In the genomic region with DNA sequence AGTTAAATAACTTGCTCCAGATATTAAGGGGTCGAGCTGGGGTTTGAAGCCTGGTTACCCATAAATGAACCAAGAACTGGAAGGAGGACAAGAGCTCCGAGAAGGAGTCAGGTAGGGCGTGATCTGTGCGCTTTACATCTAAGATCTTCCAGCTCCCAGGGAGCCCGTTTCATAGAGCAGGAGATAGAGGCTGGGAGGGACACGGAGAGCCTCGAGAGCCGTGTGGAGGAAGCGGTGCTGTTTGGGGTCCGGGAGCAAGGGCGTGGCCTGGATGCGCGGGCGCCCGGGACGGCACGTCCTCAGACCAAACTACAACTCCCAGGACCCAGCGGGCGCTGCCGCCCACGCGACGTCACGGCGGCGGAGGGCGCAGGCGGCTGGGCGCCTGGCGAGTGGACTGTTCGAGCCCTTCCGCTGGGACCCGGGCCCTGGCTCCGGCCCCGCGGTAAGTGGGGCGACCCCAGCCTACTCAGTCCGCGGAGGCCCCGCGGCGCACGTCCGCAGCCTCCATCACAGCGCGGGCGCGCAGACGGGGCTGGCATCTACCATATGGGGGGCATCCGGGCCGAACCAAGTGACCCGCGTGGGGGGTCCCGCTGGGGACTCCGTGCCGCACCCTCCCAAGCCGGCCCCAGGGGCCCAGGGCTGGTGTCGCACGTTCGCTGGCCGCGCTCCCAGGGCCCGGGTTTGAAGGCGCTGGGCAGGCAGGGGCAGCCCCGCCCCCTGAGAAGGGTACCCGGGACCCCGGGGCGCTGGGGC, we compare ENCODE assay signal across 1 cellular context.
A peak's percentile ranks its signal among the peaks of the same experiment; 100 is the strongest.
TF ChIP-seq lines count a peak whose summit lies in the region.

A gene (plus strand): TSS at position 352 of the 759 bp plus-strand sequence. CDS start 838 bp downstream, outside the sequence.

TF ChIP-seq in K562, 482 proteins besides CTCF, POLR2A, EP300 and RAD21 (continued from another document and continues in another):
- TF ChIP-seq, protein P1, sequence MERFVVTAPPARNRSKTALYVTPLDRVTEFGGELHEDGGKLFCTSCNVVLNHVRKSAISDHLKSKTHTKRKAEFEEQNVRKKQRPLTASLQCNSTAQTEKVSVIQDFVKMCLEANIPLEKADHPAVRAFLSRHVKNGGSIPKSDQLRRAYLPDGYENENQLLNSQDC (CRISPR knock-in tag; IDR thresholded peaks at IDR 0.05) = no peak
- TF ChIP-seq OTX1 (CRISPR knock-in tag; IDR thresholded peaks at IDR 0.05) (no peak), CCAR2 (IDR thresholded peaks at IDR 0.05; ENCODE audit: low read depth, low read length) (no peak), ZNF57 (CRISPR knock-in tag; IDR thresholded peaks at IDR 0.05) (no peak), CAMTA2 (CRISPR knock-in tag; conservative IDR thresholded peaks at IDR 0.05) (0 out of 2 replicates have a peak, but pooled peaks have one; percentile 30), BDP1 (IDR thresholded peaks at IDR 0.05; ENCODE audit: insufficient read depth, insufficient read length) (no peak), NFXL1 (CRISPR knock-in tag; IDR thresholded peaks at IDR 0.05) (no peak), ZNF140 (CRISPR knock-in tag; IDR thresholded peaks at IDR 0.05) (no peak), MBD2 (IDR thresholded peaks at IDR 0.05; ENCODE audit: borderline replicate concordance, low read depth) (peak; percentile 51; the same call in 1 of the 2 replicates), ZNF143 (CRISPR knock-in tag; IDR thresholded peaks at IDR 0.05) (peak; percentile 92), GTF2E2 (tag; IDR thresholded peaks at IDR 0.05) (no peak), SMC3 (conservative IDR thresholded peaks at IDR 0.05; ENCODE audit: insufficient read depth, low read depth, low read length) (no peak), ZNF586 (CRISPR knock-in tag; conservative IDR thresholded peaks at IDR 0.05) (no peak), SIN3A (IDR thresholded peaks at IDR 0.05; ENCODE audit: borderline replicate concordance in 2 of 2, control insufficient read depth in 1 of 2, low read depth in 2 of 2, low read length in 2 of 2) (peak; percentile 47 to 48; a peak in 1 of 4 replicates), TGIF2 (CRISPR knock-in tag; IDR thresholded peaks at IDR 0.05) (0 out of 2 replicates have a peak, but pooled peaks have one; percentile 29), ZBED1 (IDR thresholded peaks at IDR 0.05) (no peak), ZFP1 (CRISPR knock-in tag; IDR thresholded peaks at IDR 0.05) (no peak), KLF13 (tag; IDR thresholded peaks at IDR 0.05; ENCODE audit: borderline replicate concordance, low read depth) (0 out of 2 replicates have a peak, but pooled peaks have one; percentile 34), SP1 (CRISPR knock-in tag; IDR thresholded peaks at IDR 0.05) (peak; percentile 86), CBX3 (IDR thresholded peaks at IDR 0.05; ENCODE audit: borderline replicate concordance in 1 of 2, low read length in 2 of 2) (no peak), ZNF121 (CRISPR knock-in tag; conservative IDR thresholded peaks at IDR 0.05) (no peak), ZNF77 (CRISPR knock-in tag; IDR thresholded peaks at IDR 0.05) (no peak), MECOM (CRISPR knock-in tag; IDR thresholded peaks at IDR 0.05) (no peak), FOXJ2 (tag; IDR thresholded peaks at IDR 0.05) (no peak), SIX5 (IDR thresholded peaks at IDR 0.05; ENCODE audit: borderline replicate concordance in 1 of 2, insufficient read depth in 1 of 2, low read depth in 1 of 2, low read length in 2 of 2) (peak; percentile 81 to 85), STAT5B (CRISPR knock-in tag; IDR thresholded peaks at IDR 0.05) (no peak)
- TF ChIP-seq, protein P2, sequence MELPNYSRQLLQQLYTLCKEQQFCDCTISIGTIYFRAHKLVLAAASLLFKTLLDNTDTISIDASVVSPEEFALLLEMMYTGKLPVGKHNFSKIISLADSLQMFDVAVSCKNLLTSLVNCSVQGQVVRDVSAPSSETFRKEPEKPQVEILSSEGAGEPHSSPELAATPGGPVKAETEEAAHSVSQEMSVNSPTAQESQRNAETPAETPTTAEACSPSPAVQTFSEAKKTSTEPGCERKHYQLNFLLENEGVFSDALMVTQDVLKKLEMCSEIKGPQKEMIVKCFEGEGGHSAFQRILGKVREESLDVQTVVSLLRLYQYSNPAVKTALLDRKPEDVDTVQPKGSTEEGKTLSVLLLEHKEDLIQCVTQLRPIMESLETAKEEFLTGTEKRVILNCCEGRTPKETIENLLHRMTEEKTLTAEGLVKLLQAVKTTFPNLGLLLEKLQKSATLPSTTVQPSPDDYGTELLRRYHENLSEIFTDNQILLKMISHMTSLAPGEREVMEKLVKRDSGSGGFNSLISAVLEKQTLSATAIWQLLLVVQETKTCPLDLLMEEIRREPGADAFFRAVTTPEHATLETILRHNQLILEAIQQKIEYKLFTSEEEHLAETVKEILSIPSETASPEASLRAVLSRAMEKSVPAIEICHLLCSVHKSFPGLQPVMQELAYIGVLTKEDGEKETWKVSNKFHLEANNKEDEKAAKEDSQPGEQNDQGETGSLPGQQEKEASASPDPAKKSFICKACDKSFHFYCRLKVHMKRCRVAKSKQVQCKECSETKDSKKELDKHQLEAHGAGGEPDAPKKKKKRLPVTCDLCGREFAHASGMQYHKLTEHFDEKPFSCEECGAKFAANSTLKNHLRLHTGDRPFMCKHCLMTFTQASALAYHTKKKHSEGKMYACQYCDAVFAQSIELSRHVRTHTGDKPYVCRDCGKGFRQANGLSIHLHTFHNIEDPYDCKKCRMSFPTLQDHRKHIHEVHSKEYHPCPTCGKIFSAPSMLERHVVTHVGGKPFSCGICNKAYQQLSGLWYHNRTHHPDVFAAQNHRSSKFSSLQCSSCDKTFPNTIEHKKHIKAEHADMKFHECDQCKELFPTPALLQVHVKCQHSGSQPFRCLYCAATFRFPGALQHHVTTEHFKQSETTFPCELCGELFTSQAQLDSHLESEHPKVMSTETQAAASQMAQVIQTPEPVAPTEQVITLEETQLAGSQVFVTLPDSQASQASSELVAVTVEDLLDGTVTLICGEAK (IDR thresholded peaks at IDR 0.05) = peak; percentile 21; the same call in 1 of the 2 replicates
- TF ChIP-seq, protein P2 (CRISPR knock-in tag; IDR thresholded peaks at IDR 0.05) = no peak
- TF ChIP-seq, protein P3, sequence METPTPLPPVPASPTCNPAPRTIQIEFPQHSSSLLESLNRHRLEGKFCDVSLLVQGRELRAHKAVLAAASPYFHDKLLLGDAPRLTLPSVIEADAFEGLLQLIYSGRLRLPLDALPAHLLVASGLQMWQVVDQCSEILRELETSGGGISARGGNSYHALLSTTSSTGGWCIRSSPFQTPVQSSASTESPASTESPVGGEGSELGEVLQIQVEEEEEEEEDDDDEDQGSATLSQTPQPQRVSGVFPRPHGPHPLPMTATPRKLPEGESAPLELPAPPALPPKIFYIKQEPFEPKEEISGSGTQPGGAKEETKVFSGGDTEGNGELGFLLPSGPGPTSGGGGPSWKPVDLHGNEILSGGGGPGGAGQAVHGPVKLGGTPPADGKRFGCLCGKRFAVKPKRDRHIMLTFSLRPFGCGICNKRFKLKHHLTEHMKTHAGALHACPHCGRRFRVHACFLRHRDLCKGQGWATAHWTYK (CRISPR knock-in tag; IDR thresholded peaks at IDR 0.05) = no peak
- TF ChIP-seq, protein P4, sequence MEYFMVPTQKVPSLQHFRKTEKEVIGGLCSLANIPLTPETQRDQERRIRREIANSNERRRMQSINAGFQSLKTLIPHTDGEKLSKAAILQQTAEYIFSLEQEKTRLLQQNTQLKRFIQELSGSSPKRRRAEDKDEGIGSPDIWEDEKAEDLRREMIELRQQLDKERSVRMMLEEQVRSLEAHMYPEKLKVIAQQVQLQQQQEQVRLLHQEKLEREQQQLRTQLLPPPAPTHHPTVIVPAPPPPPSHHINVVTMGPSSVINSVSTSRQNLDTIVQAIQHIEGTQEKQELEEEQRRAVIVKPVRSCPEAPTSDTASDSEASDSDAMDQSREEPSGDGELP (CRISPR knock-in tag; IDR thresholded peaks at IDR 0.05; ENCODE audit: borderline replicate concordance) = peak; percentile 79
- TF ChIP-seq, protein P5, sequence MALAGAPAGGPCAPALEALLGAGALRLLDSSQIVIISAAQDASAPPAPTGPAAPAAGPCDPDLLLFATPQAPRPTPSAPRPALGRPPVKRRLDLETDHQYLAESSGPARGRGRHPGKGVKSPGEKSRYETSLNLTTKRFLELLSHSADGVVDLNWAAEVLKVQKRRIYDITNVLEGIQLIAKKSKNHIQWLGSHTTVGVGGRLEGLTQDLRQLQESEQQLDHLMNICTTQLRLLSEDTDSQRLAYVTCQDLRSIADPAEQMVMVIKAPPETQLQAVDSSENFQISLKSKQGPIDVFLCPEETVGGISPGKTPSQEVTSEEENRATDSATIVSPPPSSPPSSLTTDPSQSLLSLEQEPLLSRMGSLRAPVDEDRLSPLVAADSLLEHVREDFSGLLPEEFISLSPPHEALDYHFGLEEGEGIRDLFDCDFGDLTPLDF (CRISPR knock-in tag; IDR thresholded peaks at IDR 0.05) = no peak
- TF ChIP-seq, protein P6, sequence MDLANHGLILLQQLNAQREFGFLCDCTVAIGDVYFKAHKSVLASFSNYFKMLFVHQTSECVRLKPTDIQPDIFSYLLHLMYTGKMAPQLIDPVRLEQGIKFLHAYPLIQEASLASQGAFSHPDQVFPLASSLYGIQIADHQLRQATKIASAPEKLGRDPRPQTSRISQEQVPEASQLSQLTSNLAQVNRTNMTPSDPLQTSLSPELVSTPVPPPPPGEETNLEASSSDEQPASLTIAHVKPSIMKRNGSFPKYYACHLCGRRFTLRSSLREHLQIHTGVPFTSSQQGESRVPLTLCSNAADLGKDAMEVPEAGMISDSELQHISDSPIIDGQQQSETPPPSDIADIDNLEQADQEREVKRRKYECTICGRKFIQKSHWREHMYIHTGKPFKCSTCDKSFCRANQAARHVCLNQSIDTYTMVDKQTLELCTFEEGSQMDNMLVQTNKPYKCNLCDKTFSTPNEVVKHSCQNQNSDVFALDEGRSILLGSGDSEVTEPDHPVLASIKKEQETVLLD (IDR thresholded peaks at IDR 0.05) = 0 out of 2 replicates have a peak, but pooled peaks have one; percentile 42
- TF ChIP-seq, protein P7, sequence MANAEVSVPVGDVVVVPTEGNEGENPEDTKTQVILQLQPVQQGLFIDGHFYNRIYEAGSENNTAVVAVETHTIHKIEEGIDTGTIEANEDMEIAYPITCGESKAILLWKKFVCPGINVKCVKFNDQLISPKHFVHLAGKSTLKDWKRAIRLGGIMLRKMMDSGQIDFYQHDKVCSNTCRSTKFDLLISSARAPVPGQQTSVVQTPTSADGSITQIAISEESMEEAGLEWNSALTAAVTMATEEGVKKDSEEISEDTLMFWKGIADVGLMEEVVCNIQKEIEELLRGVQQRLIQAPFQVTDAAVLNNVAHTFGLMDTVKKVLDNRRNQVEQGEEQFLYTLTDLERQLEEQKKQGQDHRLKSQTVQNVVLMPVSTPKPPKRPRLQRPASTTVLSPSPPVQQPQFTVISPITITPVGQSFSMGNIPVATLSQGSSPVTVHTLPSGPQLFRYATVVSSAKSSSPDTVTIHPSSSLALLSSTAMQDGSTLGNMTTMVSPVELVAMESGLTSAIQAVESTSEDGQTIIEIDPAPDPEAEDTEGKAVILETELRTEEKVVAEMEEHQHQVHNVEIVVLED (CRISPR knock-in tag; IDR thresholded peaks at IDR 0.05) = peak; percentile 94
- TF ChIP-seq, protein P8, sequence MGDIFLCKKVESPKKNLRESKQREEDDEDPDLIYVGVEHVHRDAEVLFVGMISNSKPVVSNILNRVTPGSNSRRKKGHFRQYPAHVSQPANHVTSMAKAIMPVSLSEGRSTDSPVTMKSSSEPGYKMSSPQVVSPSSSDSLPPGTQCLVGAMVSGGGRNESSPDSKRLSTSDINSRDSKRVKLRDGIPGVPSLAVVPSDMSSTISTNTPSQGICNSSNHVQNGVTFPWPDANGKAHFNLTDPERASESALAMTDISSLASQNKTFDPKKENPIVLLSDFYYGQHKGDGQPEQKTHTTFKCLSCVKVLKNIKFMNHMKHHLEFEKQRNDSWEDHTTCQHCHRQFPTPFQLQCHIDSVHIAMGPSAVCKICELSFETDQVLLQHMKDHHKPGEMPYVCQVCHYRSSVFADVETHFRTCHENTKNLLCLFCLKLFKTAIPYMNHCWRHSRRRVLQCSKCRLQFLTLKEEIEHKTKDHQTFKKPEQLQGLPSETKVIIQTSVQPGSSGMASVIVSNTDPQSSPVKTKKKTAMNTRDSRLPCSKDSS (IDR thresholded peaks at IDR 0.05; ENCODE audit: low read depth, partially characterized antibody) = no peak
- TF ChIP-seq, protein P9, sequence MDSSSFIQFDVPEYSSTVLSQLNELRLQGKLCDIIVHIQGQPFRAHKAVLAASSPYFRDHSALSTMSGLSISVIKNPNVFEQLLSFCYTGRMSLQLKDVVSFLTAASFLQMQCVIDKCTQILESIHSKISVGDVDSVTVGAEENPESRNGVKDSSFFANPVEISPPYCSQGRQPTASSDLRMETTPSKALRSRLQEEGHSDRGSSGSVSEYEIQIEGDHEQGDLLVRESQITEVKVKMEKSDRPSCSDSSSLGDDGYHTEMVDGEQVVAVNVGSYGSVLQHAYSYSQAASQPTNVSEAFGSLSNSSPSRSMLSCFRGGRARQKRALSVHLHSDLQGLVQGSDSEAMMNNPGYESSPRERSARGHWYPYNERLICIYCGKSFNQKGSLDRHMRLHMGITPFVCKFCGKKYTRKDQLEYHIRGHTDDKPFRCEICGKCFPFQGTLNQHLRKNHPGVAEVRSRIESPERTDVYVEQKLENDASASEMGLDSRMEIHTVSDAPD (CRISPR knock-in tag; IDR thresholded peaks at IDR 0.05) = no peak
